In the genomic region with DNA sequence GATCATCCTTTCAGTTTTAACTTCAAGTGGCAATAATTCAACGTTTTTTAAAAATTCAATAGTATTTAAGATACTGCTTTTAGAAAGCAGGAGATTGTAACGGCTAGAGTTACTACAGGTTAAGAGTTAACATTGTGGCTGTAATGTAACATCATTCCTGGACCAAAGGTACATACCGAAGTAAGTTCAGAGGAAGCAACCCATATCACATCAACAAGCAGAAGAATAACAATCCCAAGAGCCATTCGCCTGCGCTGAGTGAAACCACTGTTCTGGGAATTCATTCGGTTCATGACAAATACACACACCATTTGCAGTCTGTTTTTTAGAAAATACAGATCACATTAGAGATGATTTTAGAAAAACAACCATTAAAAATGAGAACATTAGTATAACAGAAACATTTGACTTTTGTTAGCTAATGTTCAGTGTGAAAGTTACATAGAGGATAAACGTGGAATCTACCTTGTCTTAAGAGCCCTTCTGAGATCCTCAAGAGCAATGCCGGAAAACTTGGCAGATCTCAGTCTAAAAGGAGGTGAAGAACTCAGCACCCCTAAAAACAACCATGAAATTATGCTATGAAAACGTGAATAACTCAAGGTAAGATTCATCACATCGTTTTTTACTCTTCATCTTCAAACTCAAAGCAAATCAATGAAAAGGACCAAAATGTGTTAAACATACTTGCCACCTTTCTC, we compare ENCODE assay signal across 8 cellular contexts. TPM values are rescaled to one million over a fixed set of nuclear protein-coding genes. Genes with fewer than 3 reads are reported as not detected.
DNase-seq lines count a peak whose midpoint lies in the region; ATAC-seq and TF ChIP-seq lines count a peak whose summit lies in the region.

No MANE protein-coding gene starts in this region.

- peak overlapping the region; percentile 79 for H3K4me3 Mint-ChIP-seq in endodermal cell

- H3K27me3 Mint-ChIP-seq in endodermal cell (ENCODE audit: insufficient read depth), result peaks cover under 1% of the 10 kb centered on the region

- H3K4me3 ChIP-seq in NT2/D1 (ENCODE audit: insufficient read length, low read depth) (peak overlapping the region; percentile 96), endodermal cell (ENCODE audit: low read length) (peak overlapping the region; percentile 98), neuron (ENCODE audit: low read length) (peak overlapping the region; percentile 69)

- no peak overlapping the region for H2AFZ ChIP-seq in neuron (ENCODE audit: low read depth, low read length)

- H3K9ac ChIP-seq in NT2/D1 (ENCODE audit: insufficient read length, low read depth) (peak overlapping the region; percentile 98), endodermal cell (ENCODE audit: extremely low read depth, low read length, poor library complexity, severe bottlenecking) (peak overlapping the region; percentile 92)

- no peak overlapping the region for H3K27ac Mint-ChIP-seq in endodermal cell

- peaks cover 10% of the 10 kb centered on the region for H3K4me1 Mint-ChIP-seq in endodermal cell

- H3K36me3 Mint-ChIP-seq in endodermal cell (ENCODE audit: low read depth), result peaks cover 21% of the 10 kb centered on the region

- TF ChIP-seq CTCF in endodermal cell (conservative IDR thresholded peaks at IDR 0.05), result no peak

- ATAC-seq in left lobe of liver, result no peak
- ATAC-seq in HG03460 (IDR thresholded peaks at IDR 0.05; ENCODE audit: unreplicated experiment), result no peak

- H3K27me3 ChIP-seq in NT2/D1 (ENCODE audit: insufficient read depth, insufficient read length) (no peaks in the 10 kb centered on the region), endodermal cell (ENCODE audit: control insufficient read depth, insufficient read depth, low read length, poor library complexity, severe bottlenecking) (no peaks in the 10 kb centered on the region), neuron (ENCODE audit: insufficient read depth, low read length) (no peaks in the 10 kb centered on the region)

- peaks cover 36% of the 10 kb centered on the region for H3K36me3 ChIP-seq in NT2/D1 (ENCODE audit: insufficient read depth, insufficient read length, low read length)
- peaks cover 31% of the 10 kb centered on the region for H3K36me3 ChIP-seq in endodermal cell (ENCODE audit: control insufficient read depth, insufficient read depth, low read length)
- peaks cover 12% of the 10 kb centered on the region for H3K36me3 ChIP-seq in neuron (ENCODE audit: insufficient read depth, low read length)

- 52 to 63% methylated on average over 6 to 10 of the region's 10 CpGs for WGBS in endodermal cell (ENCODE audit: insufficient coverage in 1 of 2, insufficient read length in 1 of 2), 2 experiments

- DNase-seq in GM03348 (ENCODE audit: low spot score) (peak; percentile 5), NT2/D1 (ENCODE audit: low read depth, low spot score) (no peak), endodermal cell (no peak), left lobe of liver (ENCODE audit: low spot score) (no peak), NCI-H774 (lab: John Stamatoyannopoulos, UW) (no peak)
- no peak for DNase-seq in activated CD4-positive, alpha-beta T cell treated with anti-CD3 and anti-CD28 coated beads, Interleukin-2, amount 50 U/mL, for 4 hours

- H3K4me1 ChIP-seq in NT2/D1 (ENCODE audit: insufficient read depth, insufficient read length), result no peaks in the 10 kb centered on the region
- H3K4me1 ChIP-seq in endodermal cell (ENCODE audit: control insufficient read depth, insufficient read depth, low read length), result no peaks in the 10 kb centered on the region
- peaks cover 16% of the 10 kb centered on the region for H3K4me1 ChIP-seq in neuron (ENCODE audit: insufficient read depth, low read length)

- no peak overlapping the region for H3K27ac ChIP-seq in endodermal cell (ENCODE audit: low read depth, low read length)

- H3K9me3 Mint-ChIP-seq in endodermal cell, result no peaks in the 10 kb centered on the region

- H3K9me3 ChIP-seq in NT2/D1 (ENCODE audit: insufficient read depth, low read length) (no peaks in the 10 kb centered on the region), endodermal cell (ENCODE audit: control insufficient read depth, low read length) (no peaks in the 10 kb centered on the region), neuron (ENCODE audit: low read length) (no peaks in the 10 kb centered on the region)

RNA-seq across cellular contexts. Expression of gene SLC35F5, which starts 1.3 kb away (rescaled TPM):
- total RNA-seq in endodermal cell (10 to 100 TPM; 37.1 to 39.0 TPM), left lobe of liver (30.3 TPM)
- polyA plus RNA-seq in endodermal cell (2013, experiment 1 of 2), result 34.7 TPM
- 25.9 TPM for polyA plus RNA-seq in endodermal cell (2013, experiment 2 of 2)
